Comparison of ENCODE assay signal across 22 cellular contexts in the genomic region with DNA sequence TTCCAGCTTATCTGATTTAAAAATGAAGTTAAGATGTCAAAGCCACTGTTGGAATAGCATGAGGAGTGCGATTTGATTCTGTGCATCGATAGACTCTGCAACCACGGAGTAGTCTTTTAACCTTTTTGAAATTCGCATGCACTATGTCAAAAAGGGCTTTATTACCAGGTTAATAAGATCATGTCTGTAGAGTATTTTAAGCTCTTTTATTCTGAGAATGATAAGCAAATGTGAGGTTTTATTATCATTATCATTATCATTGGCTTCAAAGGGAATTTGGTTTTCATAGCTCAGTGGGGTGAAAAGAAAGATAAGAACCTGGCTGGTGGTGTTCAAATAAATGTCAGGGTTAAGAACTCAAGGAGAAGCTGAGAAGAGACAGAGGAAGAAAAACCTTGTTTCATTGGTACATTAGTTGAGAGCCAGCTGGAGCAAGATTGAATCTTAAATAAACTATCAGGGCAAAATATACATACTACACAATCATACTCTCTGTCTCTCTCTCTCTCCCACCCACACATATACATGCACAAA.
A peak's percentile ranks its signal among the peaks of the same experiment; 100 is the strongest.
DNase-seq lines count a peak whose midpoint lies in the region; ATAC-seq and TF ChIP-seq lines count a peak whose summit lies in the region.
"Had no signal": no experiment of that assay in that cellular context is flagged by ENCODE, and none has a peak within 500 bp of the region (broad histone marks: within the 10 kb centered on the region; RNA-seq: fewer than 3 reads in every experiment).

No MANE protein-coding gene starts in this region.

- H3K9me2 ChIP-seq in SK-N-SH: no peaks in the 10 kb centered on the region
- no peaks in the 10 kb centered on the region for H3K9me2 ChIP-seq in neural cell (ENCODE audit: insufficient read depth, low read length)

- peaks cover 5% of the 10 kb centered on the region for H3K4me1 Mint-ChIP-seq in MCF 10A (ENCODE audit: insufficient read depth, unreplicated experiment)
- H3K4me1 Mint-ChIP-seq in endodermal cell: peaks cover 59% of the 10 kb centered on the region
- H3K4me1 Mint-ChIP-seq in natural killer cell: no peaks in the 10 kb centered on the region
- H3K4me1 Mint-ChIP-seq: CD14-positive monocyte; CD8-positive, alpha-beta memory T cell had no signal

- DNase-seq in mammary epithelial cell (peak; percentile 5), MCF 10A (ENCODE audit: unreplicated experiment) (no peak), SK-N-SH (peak; percentile 51), endodermal cell (no peak), natural killer cell (no peak)
- DNase-seq: AML-193; BE2C; Calu3; CD4-positive, alpha-beta T cell; CD8-positive, alpha-beta memory T cell; DMS53; DMS79 treated with DMSO at 0.1 percent for 48 hours; GF-D8; GM23248; H7; HCEC 1CT had no signal

- H3K4me1 ChIP-seq in mammary epithelial cell (ENCODE audit: insufficient read depth, low read length) (no peaks in the 10 kb centered on the region), SK-N-SH (ENCODE audit: control insufficient read depth in 1 of 2, insufficient read depth in 2 of 2, low read depth in 1 of 2, low read length in 1 of 2) (peaks cover 0 to 3% of the 10 kb centered on the region in 2 experiments; a peak in 2 of 4 replicates), endodermal cell (ENCODE audit: control insufficient read depth, insufficient read depth, low read length) (peaks cover 25% of the 10 kb centered on the region)

- H3K36me3 Mint-ChIP-seq in MCF 10A (ENCODE audit: insufficient read depth, unreplicated experiment) (no peaks in the 10 kb centered on the region), endodermal cell (ENCODE audit: low read depth) (no peaks in the 10 kb centered on the region), natural killer cell (no peaks in the 10 kb centered on the region)
- H3K36me3 Mint-ChIP-seq: CD14-positive monocyte; CD8-positive, alpha-beta memory T cell had no signal

- H3K4me3 Mint-ChIP-seq in MCF 10A (ENCODE audit: unreplicated experiment) (no peak overlapping the region), endodermal cell (peak overlapping the region; percentile 1), natural killer cell (no peak overlapping the region)
- H3K4me3 Mint-ChIP-seq: CD14-positive monocyte; CD4-positive, alpha-beta T cell; CD8-positive, alpha-beta memory T cell had no signal

- POLR2A ChIA-PET in MCF 10A (lab: Yijun Ruan, JAX) (interaction anchor here (0.7 kb wide), 1 partner anchor 200 kb away, joined by 3 read pairs; no protein-coding TSS in a partner anchor), SK-N-SH (lab: Yijun Ruan, JAX) (no interaction called here)

- TF ChIP-seq RAD21 in SK-N-SH (IDR thresholded peaks at IDR 0.05; ENCODE audit: low read length): no peak
- no peak for TF ChIP-seq RAD21 in neural cell (conservative IDR thresholded peaks at IDR 0.05)

- no peak overlapping the region for H3K9ac ChIP-seq in mammary epithelial cell (ENCODE audit: insufficient read depth, low read length)
- no peak overlapping the region for H3K9ac ChIP-seq in SK-N-SH
- H3K9ac ChIP-seq in endodermal cell (ENCODE audit: extremely low read depth, low read length, poor library complexity, severe bottlenecking): no peak overlapping the region
- peak overlapping the region; percentile 53 for H3K9ac ChIP-seq in neural cell (ENCODE audit: low read length)
- H3K9ac ChIP-seq: BLaER1 treated with 17β-estradiol and CSF1 and Interleukin-3, amounts not matched to agents 10 nM and 100 nM; GM23248 had no signal

- intact Hi-C loops in mammary epithelial cell (cut with micrococcal nuclease) (no loop called here), MCF 10A (cut with micrococcal nuclease) (no loop called here), natural killer cell (cut with micrococcal nuclease) (no loop called here)

- TF ChIP-seq EP300 in SK-N-SH (IDR thresholded peaks at IDR 0.05; ENCODE audit: borderline replicate concordance in 1 of 2, low read depth in 1 of 2, low read length in 1 of 2) (peak in 1 of 2 experiments; percentile 39; a peak in 1 of 4 replicates), neural cell (conservative IDR thresholded peaks at IDR 0.05; ENCODE audit: poor library complexity, severe bottlenecking) (no peak)

- ATAC-seq in natural killer cell (no peak), GM19397 (IDR thresholded peaks at IDR 0.05; ENCODE audit: unreplicated experiment) (no peak), HG03045 (IDR thresholded peaks at IDR 0.05; ENCODE audit: unreplicated experiment) (no peak)

- H3K79me2 ChIP-seq in mammary epithelial cell (ENCODE audit: insufficient read depth, low read length): no peaks in the 10 kb centered on the region
- no peaks in the 10 kb centered on the region for H3K79me2 ChIP-seq in SK-N-SH (ENCODE audit: insufficient read depth)
- no peaks in the 10 kb centered on the region for H3K79me2 ChIP-seq in neural cell (replicated peaks; ENCODE audit: insufficient read depth, low read length)

- no peaks in the 10 kb centered on the region for H3K36me3 ChIP-seq in mammary epithelial cell (ENCODE audit: insufficient read depth, low read length)
- no peaks in the 10 kb centered on the region for H3K36me3 ChIP-seq in SK-N-SH (replicated peaks in 1 of 2; ENCODE audit: control insufficient read depth in 1 of 2, insufficient read depth in 2 of 2, low read length in 1 of 2)
- H3K36me3 ChIP-seq in endodermal cell (ENCODE audit: control insufficient read depth, insufficient read depth, low read length): no peaks in the 10 kb centered on the region
- H3K36me3 ChIP-seq in neural cell (ENCODE audit: insufficient read depth, low read length): no peaks in the 10 kb centered on the region
- H3K36me3 ChIP-seq: BE2C; BLaER1 treated with 17β-estradiol and CSF1 and Interleukin-3, amounts not matched to agents 10 nM and 100 nM had no signal

- H3K27ac Mint-ChIP-seq in MCF 10A (ENCODE audit: low read depth, unreplicated experiment): no peak overlapping the region
- H3K27ac Mint-ChIP-seq in endodermal cell: no peak overlapping the region
- no peak overlapping the region for H3K27ac Mint-ChIP-seq in natural killer cell
- H3K27ac Mint-ChIP-seq: CD14-positive monocyte; CD4-positive, alpha-beta T cell; CD8-positive, alpha-beta memory T cell had no signal

- H3K27me3 Mint-ChIP-seq in MCF 10A (ENCODE audit: insufficient read depth, unreplicated experiment) (no peaks in the 10 kb centered on the region), endodermal cell (ENCODE audit: insufficient read depth) (no peaks in the 10 kb centered on the region), natural killer cell (ENCODE audit: low read depth in 2 of 2) (peaks cover 4 to 5% of the 10 kb centered on the region in 2 donors)

- no peak overlapping the region for H3K4me2 ChIP-seq in mammary epithelial cell (ENCODE audit: insufficient read depth, low read depth, low read length)
- no peak overlapping the region for H3K4me2 ChIP-seq in SK-N-SH
- peak overlapping the region; percentile 66 for H3K4me2 ChIP-seq in neural cell (ENCODE audit: low read length)
- H3K4me2 ChIP-seq: BLaER1 treated with 17β-estradiol and CSF1 and Interleukin-3, amounts not matched to agents 10 nM and 100 nM had no signal

- H3K27me3 ChIP-seq in mammary epithelial cell (ENCODE audit: insufficient read depth, low read length) (peaks cover 8% of the 10 kb centered on the region), SK-N-SH (ENCODE audit: insufficient read depth) (no peaks in the 10 kb centered on the region), endodermal cell (ENCODE audit: control insufficient read depth, insufficient read depth, low read length, poor library complexity, severe bottlenecking) (no peaks in the 10 kb centered on the region), neural cell (ENCODE audit: insufficient read depth, low read depth, low read length) (no peaks in the 10 kb centered on the region)
- H3K27me3 ChIP-seq: BLaER1 treated with 17β-estradiol and CSF1 and Interleukin-3, amounts not matched to agents 10 nM and 100 nM had no signal

- WGBS in mammary epithelial cell (ENCODE audit: low coverage, missing lambda C conversion rate): 94% methylated on average over 4 of the region's 4 CpGs
- 16% methylated on average over 4 of the region's 4 CpGs for WGBS in SK-N-SH (ENCODE audit: low lambda C conversion rate)
- 80 to 85% methylated on average over 4 of the region's 4 CpGs for WGBS in endodermal cell (ENCODE audit: insufficient coverage in 1 of 2, insufficient read length in 1 of 2), 2 experiments

- H3K9me3 Mint-ChIP-seq in MCF 10A (ENCODE audit: unreplicated experiment) (no peaks in the 10 kb centered on the region), endodermal cell (no peaks in the 10 kb centered on the region), natural killer cell (peaks cover 0 to 3% of the 10 kb centered on the region in 2 donors)
- H3K9me3 Mint-ChIP-seq: CD14-positive monocyte; CD4-positive, alpha-beta T cell; CD8-positive, alpha-beta memory T cell had no signal

- in situ Hi-C loops in mammary epithelial cell (cut with MboI; ENCODE audit: low sequenced_read_pairs in 2 of 2): no loop called here

- CTCF ChIA-PET in mammary epithelial cell (lab: Charles Lee; ENCODE audit: low non-redundant PET) (no interaction called here), MCF 10A (lab: Yijun Ruan, JAX) (interaction anchor here (0.6 kb wide), 1 partner anchor 47 kb away, joined by 3 read pairs; no protein-coding TSS in a partner anchor), SK-N-SH (lab: Yijun Ruan, JAX) (interaction anchor here (1.0 to 1.4 kb wide), 3 partner anchors 9 to 48 kb away, joined by 3 to 5 read pairs (median 3); no protein-coding TSS in a partner anchor)

- dilution Hi-C loops in mammary epithelial cell (cut with HindIII; ENCODE audit: low sequenced_read_pairs): no loop called here

- H3K4me3 ChIP-seq in mammary epithelial cell (replicated peaks in 1 of 3; ENCODE audit: insufficient read depth in 1 of 3, low read depth in 2 of 3, low read length in 3 of 3) (no peak overlapping the region), SK-N-SH (ENCODE audit: low read depth in 2 of 2, low read length in 1 of 2) (no peak overlapping the region), endodermal cell (ENCODE audit: low read length) (peak overlapping the region; percentile 43), neural cell (ENCODE audit: low read length) (peak overlapping the region; percentile 55)
- H3K4me3 ChIP-seq: BLaER1 treated with 17β-estradiol and CSF1 and Interleukin-3, amounts not matched to agents 10 nM and 100 nM; GM23248 had no signal

- H3K9me3 ChIP-seq in mammary epithelial cell (replicated peaks; ENCODE audit: insufficient read depth, low read length) (no peaks in the 10 kb centered on the region), SK-N-SH (no peaks in the 10 kb centered on the region), endodermal cell (ENCODE audit: control insufficient read depth, low read length) (no peaks in the 10 kb centered on the region), neural cell (ENCODE audit: low read length) (no peaks in the 10 kb centered on the region)
- H3K9me3 ChIP-seq: BE2C; BLaER1 treated with 17β-estradiol and CSF1 and Interleukin-3, amounts not matched to agents 10 nM and 100 nM had no signal

- H3F3A ChIP-seq in SK-N-SH (replicated peaks; ENCODE audit: insufficient read depth): no peaks in the 10 kb centered on the region
- no peaks in the 10 kb centered on the region for H3F3A ChIP-seq in neural cell (ENCODE audit: insufficient read depth, low read length, poor library complexity, severe bottlenecking)

- no peak overlapping the region for H3K27ac ChIP-seq in mammary epithelial cell (ENCODE audit: insufficient read depth, low read depth, low read length)
- H3K27ac ChIP-seq in SK-N-SH (ENCODE audit: low read depth in 2 of 2, low read length in 1 of 2): no peak overlapping the region
- H3K27ac ChIP-seq in endodermal cell (ENCODE audit: low read depth, low read length): no peak overlapping the region
- H3K27ac ChIP-seq in neural cell (ENCODE audit: low read length): peak overlapping the region; percentile 88
- H3K27ac ChIP-seq: 22Rv1; BLaER1 treated with 17β-estradiol and CSF1 and Interleukin-3, amounts not matched to agents 10 nM and 100 nM; GM23248 had no signal

- H2AFZ ChIP-seq in mammary epithelial cell (ENCODE audit: low read depth, low read length): no peak overlapping the region
- no peak overlapping the region for H2AFZ ChIP-seq in SK-N-SH (ENCODE audit: low read depth)
- H2AFZ ChIP-seq in neural cell (ENCODE audit: low read depth, low read length): peak overlapping the region; percentile 7
- H2AFZ ChIP-seq: GM23248 had no signal

- no peaks in the 10 kb centered on the region for H4K20me1 ChIP-seq in mammary epithelial cell (ENCODE audit: insufficient read depth, low read length)
- H4K20me1 ChIP-seq in SK-N-SH (ENCODE audit: insufficient read depth): no peaks in the 10 kb centered on the region
- no peaks in the 10 kb centered on the region for H4K20me1 ChIP-seq in neural cell (ENCODE audit: insufficient read depth)
- H4K20me1 ChIP-seq: BLaER1 treated with 17β-estradiol and CSF1 and Interleukin-3, amounts not matched to agents 10 nM and 100 nM had no signal

- no TSS peak for BruUV-seq in mammary epithelial cell (replicated peaks; lab: Mats Ljungman, UMichigan)
- BruUV-seq in MCF 10A (replicated peaks; lab: Mats Ljungman, UMichigan): no TSS peak

- no peak for TF ChIP-seq CTCF in mammary epithelial cell (conservative IDR thresholded peaks at IDR 0.05 in 1 of 2, IDR thresholded peaks at IDR 0.05 in 1 of 2; ENCODE audit: extremely low read depth in 1 of 2, insufficient read depth in 1 of 2, low read depth in 1 of 2, low read length in 2 of 2)
- TF ChIP-seq CTCF in MCF 10A (IDR thresholded peaks at IDR 0.05; ENCODE audit: unreplicated experiment): no peak
- no peak for TF ChIP-seq CTCF in SK-N-SH (IDR thresholded peaks at IDR 0.05)
- TF ChIP-seq CTCF in endodermal cell (conservative IDR thresholded peaks at IDR 0.05): no peak
- TF ChIP-seq CTCF in neural cell (IDR thresholded peaks at IDR 0.05; ENCODE audit: poor library complexity, severe bottlenecking): no peak
- no peak for TF ChIP-seq CTCF in natural killer cell (IDR thresholded peaks at IDR 0.05)

Comparison
In these comparisons a context has a peak if more than half of its experiments do, and no peak if none do; other contexts are left out.
1. DNase-seq: peak in mammary epithelial cell (single experiment) and SK-N-SH (single experiment); none in MCF 10A (single experiment), endodermal cell (single experiment) and natural killer cell (single experiment).
2. H3K4me3 ChIP-seq: peak in endodermal cell (single experiment) and neural cell (single experiment); none in mammary epithelial cell (0 of 3) and SK-N-SH (0 of 2).